Comparison of ENCODE assay signal across 1 cellular context in genomic region chr1:27632387-27633297, GRCh38.
TF ChIP-seq lines count a peak whose summit lies in the region.

No MANE protein-coding gene starts in this region.

TF ChIP-seq in GM12878, 131 proteins besides CTCF, POLR2A, EP300 and RAD21 (continued from another document and continues in another):
- peak; percentile 75 for TF ChIP-seq SKIL (IDR thresholded peaks at IDR 0.05; ENCODE audit: low read depth, poor library complexity, severe bottlenecking)
- peak; percentile 33 for TF ChIP-seq RELA (IDR thresholded peaks at IDR 0.05; ENCODE audit: borderline replicate concordance, partially characterized antibody)
- TF ChIP-seq PAX5 (IDR thresholded peaks at IDR 0.05; ENCODE audit: borderline replicate concordance, low read depth, low read length): peak; percentile 84
- no peak for TF ChIP-seq CHD4 (IDR thresholded peaks at IDR 0.05)
- 0 out of 2 replicates have a peak, but pooled peaks have one; percentile 32 for TF ChIP-seq BCL11A (IDR thresholded peaks at IDR 0.05; ENCODE audit: low read depth, low read length)
- peak; percentile 95; the same call in 1 of the 2 replicates for TF ChIP-seq DPF2 (IDR thresholded peaks at IDR 0.05)
- no peak for TF ChIP-seq MXI1 (IDR thresholded peaks at IDR 0.05; ENCODE audit: low read depth, low read length)
- TF ChIP-seq, protein P1, sequence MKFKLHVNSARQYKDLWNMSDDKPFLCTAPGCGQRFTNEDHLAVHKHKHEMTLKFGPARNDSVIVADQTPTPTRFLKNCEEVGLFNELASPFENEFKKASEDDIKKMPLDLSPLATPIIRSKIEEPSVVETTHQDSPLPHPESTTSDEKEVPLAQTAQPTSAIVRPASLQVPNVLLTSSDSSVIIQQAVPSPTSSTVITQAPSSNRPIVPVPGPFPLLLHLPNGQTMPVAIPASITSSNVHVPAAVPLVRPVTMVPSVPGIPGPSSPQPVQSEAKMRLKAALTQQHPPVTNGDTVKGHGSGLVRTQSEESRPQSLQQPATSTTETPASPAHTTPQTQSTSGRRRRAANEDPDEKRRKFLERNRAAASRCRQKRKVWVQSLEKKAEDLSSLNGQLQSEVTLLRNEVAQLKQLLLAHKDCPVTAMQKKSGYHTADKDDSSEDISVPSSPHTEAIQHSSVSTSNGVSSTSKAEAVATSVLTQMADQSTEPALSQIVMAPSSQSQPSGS (IDR thresholded peaks at IDR 0.05; ENCODE audit: low read length): no peak
- TF ChIP-seq ZNF592 (IDR thresholded peaks at IDR 0.05): peak; percentile 75
- peak; percentile 14; the same call in 1 of the 2 replicates for TF ChIP-seq BMI1 (IDR thresholded peaks at IDR 0.05; ENCODE audit: borderline replicate concordance)
- TF ChIP-seq MTA2 (IDR thresholded peaks at IDR 0.05; ENCODE audit: low read depth): peak; percentile 84; the same call in 1 of the 2 replicates
- TF ChIP-seq HDAC6 (IDR thresholded peaks at IDR 0.05; ENCODE audit: unreplicated experiment): no peak
- no peak for TF ChIP-seq FOXK2 (IDR thresholded peaks at IDR 0.05)
- TF ChIP-seq NRF1 (conservative IDR thresholded peaks at IDR 0.05; ENCODE audit: low read depth, low read length): no peak
- peak; percentile 6; the same call in 1 of the 2 replicates for TF ChIP-seq SMC3 (IDR thresholded peaks at IDR 0.05; ENCODE audit: borderline replicate concordance, low read length)
- TF ChIP-seq CBX5 (IDR thresholded peaks at IDR 0.05; ENCODE audit: low read depth): no peak
- TF ChIP-seq SPI1 (IDR thresholded peaks at IDR 0.05; ENCODE audit: borderline replicate concordance, insufficient read depth, low read depth, low read length): peak; percentile 65
- TF ChIP-seq POLR2AphosphoS5 (IDR thresholded peaks at IDR 0.05; ENCODE audit: low read length): peak; percentile 83
- TF ChIP-seq, protein P2, sequence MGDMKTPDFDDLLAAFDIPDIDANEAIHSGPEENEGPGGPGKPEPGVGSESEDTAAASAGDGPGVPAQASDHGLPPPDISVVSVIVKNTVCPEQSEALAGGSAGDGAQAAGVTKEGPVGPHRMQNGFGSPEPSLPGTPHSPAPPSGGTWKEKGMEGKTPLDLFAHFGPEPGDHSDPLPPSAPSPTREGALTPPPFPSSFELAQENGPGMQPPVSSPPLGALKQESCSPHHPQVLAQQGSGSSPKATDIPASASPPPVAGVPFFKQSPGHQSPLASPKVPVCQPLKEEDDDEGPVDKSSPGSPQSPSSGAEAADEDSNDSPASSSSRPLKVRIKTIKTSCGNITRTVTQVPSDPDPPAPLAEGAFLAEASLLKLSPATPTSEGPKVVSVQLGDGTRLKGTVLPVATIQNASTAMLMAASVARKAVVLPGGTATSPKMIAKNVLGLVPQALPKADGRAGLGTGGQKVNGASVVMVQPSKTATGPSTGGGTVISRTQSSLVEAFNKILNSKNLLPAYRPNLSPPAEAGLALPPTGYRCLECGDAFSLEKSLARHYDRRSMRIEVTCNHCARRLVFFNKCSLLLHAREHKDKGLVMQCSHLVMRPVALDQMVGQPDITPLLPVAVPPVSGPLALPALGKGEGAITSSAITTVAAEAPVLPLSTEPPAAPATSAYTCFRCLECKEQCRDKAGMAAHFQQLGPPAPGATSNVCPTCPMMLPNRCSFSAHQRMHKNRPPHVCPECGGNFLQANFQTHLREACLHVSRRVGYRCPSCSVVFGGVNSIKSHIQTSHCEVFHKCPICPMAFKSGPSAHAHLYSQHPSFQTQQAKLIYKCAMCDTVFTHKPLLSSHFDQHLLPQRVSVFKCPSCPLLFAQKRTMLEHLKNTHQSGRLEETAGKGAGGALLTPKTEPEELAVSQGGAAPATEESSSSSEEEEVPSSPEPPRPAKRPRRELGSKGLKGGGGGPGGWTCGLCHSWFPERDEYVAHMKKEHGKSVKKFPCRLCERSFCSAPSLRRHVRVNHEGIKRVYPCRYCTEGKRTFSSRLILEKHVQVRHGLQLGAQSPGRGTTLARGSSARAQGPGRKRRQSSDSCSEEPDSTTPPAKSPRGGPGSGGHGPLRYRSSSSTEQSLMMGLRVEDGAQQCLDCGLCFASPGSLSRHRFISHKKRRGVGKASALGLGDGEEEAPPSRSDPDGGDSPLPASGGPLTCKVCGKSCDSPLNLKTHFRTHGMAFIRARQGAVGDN (IDR thresholded peaks at IDR 0.05): peak; percentile 87
- TF ChIP-seq E2F4 (IDR thresholded peaks at IDR 0.05; ENCODE audit: low read depth, low read length): no peak
- TF ChIP-seq, protein P3, sequence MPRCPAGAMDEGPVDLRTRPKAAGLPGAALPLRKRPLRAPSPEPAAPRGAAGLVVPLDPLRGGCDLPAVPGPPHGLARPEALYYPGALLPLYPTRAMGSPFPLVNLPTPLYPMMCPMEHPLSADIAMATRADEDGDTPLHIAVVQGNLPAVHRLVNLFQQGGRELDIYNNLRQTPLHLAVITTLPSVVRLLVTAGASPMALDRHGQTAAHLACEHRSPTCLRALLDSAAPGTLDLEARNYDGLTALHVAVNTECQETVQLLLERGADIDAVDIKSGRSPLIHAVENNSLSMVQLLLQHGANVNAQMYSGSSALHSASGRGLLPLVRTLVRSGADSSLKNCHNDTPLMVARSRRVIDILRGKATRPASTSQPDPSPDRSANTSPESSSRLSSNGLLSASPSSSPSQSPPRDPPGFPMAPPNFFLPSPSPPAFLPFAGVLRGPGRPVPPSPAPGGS (IDR thresholded peaks at IDR 0.05; ENCODE audit: borderline replicate concordance, insufficient read depth, low read depth, low read length, poor library complexity, severe bottlenecking): peak; percentile 65
- no peak for TF ChIP-seq SUPT20H (IDR thresholded peaks at IDR 0.05; ENCODE audit: borderline replicate concordance, control insufficient read depth, low read depth, low read length)
- TF ChIP-seq BCLAF1 (IDR thresholded peaks at IDR 0.05): no peak
- TF ChIP-seq EGR1 (IDR thresholded peaks at IDR 0.05; ENCODE audit: borderline replicate concordance in 1 of 2, low read depth in 2 of 2, low read length in 2 of 2): peak in 1 of 2 experiments; percentile 66; a peak in 1 of 3 replicates
- no peak for TF ChIP-seq SREBF2 (IDR thresholded peaks at IDR 0.05; ENCODE audit: low read length)
- TF ChIP-seq SREBF1 (IDR thresholded peaks at IDR 0.05; ENCODE audit: low read length): no peak
- no peak for TF ChIP-seq JUND (IDR thresholded peaks at IDR 0.05; ENCODE audit: low read depth, low read length)
- no peak for TF ChIP-seq SUZ12 (IDR thresholded peaks at IDR 0.05; ENCODE audit: unreplicated experiment)
- peak; percentile 95 for TF ChIP-seq IKZF2 (IDR thresholded peaks at IDR 0.05)
- TF ChIP-seq RBBP5 (conservative IDR thresholded peaks at IDR 0.05): no peak
- TF ChIP-seq RUNX3 (IDR thresholded peaks at IDR 0.05; ENCODE audit: low read length): no peak
- no peak for TF ChIP-seq SIN3A (IDR thresholded peaks at IDR 0.05; ENCODE audit: low read depth, low read length)
- TF ChIP-seq ZBED1 (IDR thresholded peaks at IDR 0.05; ENCODE audit: borderline replicate concordance): no peak; the same call in 1 of the 2 replicates
- TF ChIP-seq NR2C1 (IDR thresholded peaks at IDR 0.05): peak; percentile 46
- no peak for TF ChIP-seq STAT3 (IDR thresholded peaks at IDR 0.05; ENCODE audit: low read depth, low read length)
- TF ChIP-seq KDM1A (IDR thresholded peaks at IDR 0.05; ENCODE audit: borderline replicate concordance): 0 out of 2 replicates have a peak, but pooled peaks have one; percentile 52
- TF ChIP-seq JUNB (IDR thresholded peaks at IDR 0.05): peak; percentile 34; the same call in 1 of the 2 replicates
- peak; percentile 62 for TF ChIP-seq CREM (IDR thresholded peaks at IDR 0.05; ENCODE audit: low read depth)
- no peak for TF ChIP-seq CHD1 (IDR thresholded peaks at IDR 0.05; ENCODE audit: low read depth, low read length)
- no peak for TF ChIP-seq ZNF274 (IDR thresholded peaks at IDR 0.05; ENCODE audit: insufficient read depth, insufficient read length)
- no peak for TF ChIP-seq ASH2L (IDR thresholded peaks at IDR 0.05; ENCODE audit: borderline replicate concordance, low read depth)
- TF ChIP-seq HDAC2 (IDR thresholded peaks at IDR 0.05): no peak
- 0 out of 2 replicates have a peak, but pooled peaks have one; percentile 67 for TF ChIP-seq RCOR1 (conservative IDR thresholded peaks at IDR 0.05; ENCODE audit: low read depth, low read length)
- no peak for TF ChIP-seq YBX1 (IDR thresholded peaks at IDR 0.05)
- TF ChIP-seq, protein P4, sequence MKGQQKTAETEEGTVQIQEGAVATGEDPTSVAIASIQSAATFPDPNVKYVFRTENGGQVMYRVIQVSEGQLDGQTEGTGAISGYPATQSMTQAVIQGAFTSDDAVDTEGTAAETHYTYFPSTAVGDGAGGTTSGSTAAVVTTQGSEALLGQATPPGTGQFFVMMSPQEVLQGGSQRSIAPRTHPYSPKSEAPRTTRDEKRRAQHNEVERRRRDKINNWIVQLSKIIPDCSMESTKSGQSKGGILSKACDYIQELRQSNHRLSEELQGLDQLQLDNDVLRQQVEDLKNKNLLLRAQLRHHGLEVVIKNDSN (IDR thresholded peaks at IDR 0.05; ENCODE audit: borderline replicate concordance, extremely low read length, insufficient read depth, low read depth, low read length): no peak
